Comparison of ENCODE assay signal across 14 cellular contexts in the genomic region with DNA sequence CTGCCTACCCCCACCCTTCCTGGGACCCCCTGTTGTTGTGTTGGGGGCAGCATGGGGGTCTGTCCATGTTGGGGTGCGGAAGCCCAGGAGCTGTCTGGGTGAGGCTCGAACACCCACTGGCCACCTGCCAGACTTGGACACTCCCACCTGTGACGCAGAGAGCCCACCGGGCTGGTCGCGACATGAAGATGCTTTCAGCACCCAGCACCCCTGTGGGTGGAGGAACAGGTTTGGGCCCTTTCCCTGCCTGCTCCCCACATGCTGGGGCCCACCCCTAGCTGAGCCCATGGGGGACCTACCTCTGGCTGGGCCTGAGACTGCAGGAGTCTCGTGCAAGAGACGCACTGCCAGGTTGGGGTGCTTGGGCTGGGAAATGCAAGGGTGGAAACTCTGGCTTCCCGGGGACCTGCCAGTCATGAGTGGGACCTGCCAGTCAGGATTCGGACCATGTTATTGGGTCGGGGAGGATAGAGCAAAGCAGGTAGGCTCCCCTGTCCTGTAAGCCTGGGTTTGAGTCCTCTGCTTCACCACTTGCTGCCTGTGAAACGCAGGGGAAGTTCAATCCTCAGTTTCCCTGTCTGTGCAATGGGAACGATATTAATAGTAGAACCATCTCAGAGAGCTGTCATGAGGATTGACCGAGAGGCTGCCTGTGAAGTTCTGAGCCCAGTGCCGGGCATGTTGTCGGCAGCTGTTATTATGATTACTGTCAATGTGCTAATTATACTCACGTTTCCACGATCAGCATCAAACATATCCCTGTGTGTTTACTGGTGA. TPM values are rescaled to one million over a fixed set of nuclear protein-coding genes. Genes with fewer than 3 reads are reported as not detected.
DNase-seq lines count a peak whose midpoint lies in the region; ATAC-seq, FAIRE-seq and TF ChIP-seq lines count a peak whose summit lies in the region.
"Had no signal": no experiment of that assay in that cellular context is flagged by ENCODE, and none has a peak within 500 bp of the region (broad histone marks: within the 10 kb centered on the region; RNA-seq: fewer than 3 reads in every experiment).

No MANE protein-coding gene starts in this region.

- no peak overlapping the region for H3K27ac Mint-ChIP-seq in astrocyte (ENCODE audit: unreplicated experiment)
- H3K27ac Mint-ChIP-seq in activated CD4-positive, alpha-beta T cell treated with anti-CD3 and anti-CD28 coated beads for 36 hours: no peak overlapping the region
- H3K27ac Mint-ChIP-seq: activated naive CD8-positive, alpha-beta T cell treated with anti-CD3 and anti-CD28 coated beads, Interleukin-2, amount 10 ng/mL, durations not matched to agents 7 days and 5 days had no signal

- no peak overlapping the region for H3K4me3 ChIP-seq in astrocyte (ENCODE audit: insufficient read depth, low read depth, low read length)
- H3K4me3 ChIP-seq in right atrium auricular region: peak overlapping the region in 1 of 2 donors; percentile 15
- no peak overlapping the region for H3K4me3 ChIP-seq in psoas muscle
- H3K4me3 ChIP-seq in lower leg skin (ENCODE audit: low read depth, poor library complexity, severe bottlenecking): no peak overlapping the region

- CTCF ChIA-PET in activated CD4-positive, alpha-beta T cell treated with anti-CD3 and anti-CD28 coated beads for 36 hours (lab: Charles Lee): interaction anchor here (0.7 kb wide), 1 partner anchor 129 kb away, joined by 3 read pairs; no protein-coding TSS in a partner anchor

- 39 to 60% (median 46%) methylated on average over 18 of the region's 18 CpGs for WGBS in psoas muscle, 3 donors
- 36 to 43% methylated on average over 18 of the region's 18 CpGs for WGBS in lower leg skin, 2 donors

- no peak for TF ChIP-seq POLR2A in lower leg skin (IDR thresholded peaks at IDR 0.05)

- no peaks in the 10 kb centered on the region for H3K9me3 Mint-ChIP-seq in astrocyte (ENCODE audit: unreplicated experiment)
- no peaks in the 10 kb centered on the region for H3K9me3 Mint-ChIP-seq in activated CD4-positive, alpha-beta T cell treated with anti-CD3 and anti-CD28 coated beads for 36 hours (ENCODE audit: low read depth)
- H3K9me3 Mint-ChIP-seq: activated naive CD8-positive, alpha-beta T cell treated with anti-CD3 and anti-CD28 coated beads, Interleukin-2, amount 10 ng/mL, durations not matched to agents 7 days and 5 days had no signal

- DNase-seq in D341Med (ENCODE audit: low spot score) (peak; percentile 14), astrocyte (ENCODE audit: low read depth) (no peak), right atrium auricular region (ENCODE audit: low spot score) (no peak), psoas muscle (peak in 1 of 2 donors; percentile 59), lower leg skin (ENCODE audit: low spot score in 2 of 2) (no peak), HuH-7 (ENCODE audit: low spot score) (no peak), AML-193 (lab: John Stamatoyannopoulos, UW) (no peak)
- DNase-seq in activated CD4-positive, alpha-beta T cell treated with anti-CD3 and anti-CD28 coated beads for 36 hours: no peak
- DNase-seq: activated CD4-positive, alpha-beta T cell treated with anti-CD3 and anti-CD28 coated beads, Interleukin-2, amount 50 U/mL, for 48 hours; activated naive CD8-positive, alpha-beta T cell treated with anti-CD3 and anti-CD28 coated beads, Interleukin-2, amount 10 ng/mL, durations not matched to agents 7 days and 5 days; DMS79; NCI-H1436 had no signal

- H3K9me3 ChIP-seq in astrocyte (ENCODE audit: insufficient read depth, low read depth, low read length) (no peaks in the 10 kb centered on the region), right atrium auricular region (no peaks in the 10 kb centered on the region), psoas muscle (no peaks in the 10 kb centered on the region)

- no peaks in the 10 kb centered on the region for H3K79me2 ChIP-seq in astrocyte (ENCODE audit: insufficient read depth, low read length)

- intact Hi-C loops in psoas muscle (cut with DNase I) (no loop called here), lower leg skin (cut with DNase I; ENCODE audit: low total_unique reads) (no loop called here)
- intact Hi-C loops in activated CD4-positive, alpha-beta T cell treated with anti-CD3 and anti-CD28 coated beads for 36 hours (cut with DNase I, micrococcal nuclease): no loop called here

- peak overlapping the region; percentile 37 for H3K4me2 ChIP-seq in astrocyte (ENCODE audit: low read length)

- no peak overlapping the region for H3K4me3 Mint-ChIP-seq in astrocyte (ENCODE audit: unreplicated experiment)
- H3K4me3 Mint-ChIP-seq in activated CD4-positive, alpha-beta T cell treated with anti-CD3 and anti-CD28 coated beads for 36 hours: no peak overlapping the region
- H3K4me3 Mint-ChIP-seq: activated naive CD8-positive, alpha-beta T cell treated with anti-CD3 and anti-CD28 coated beads, Interleukin-2, amount 10 ng/mL, durations not matched to agents 7 days and 5 days had no signal

- ATAC-seq in psoas muscle: peak in 1 of 4 donors; percentile 18
- ATAC-seq in activated CD4-positive, alpha-beta T cell treated with anti-CD3 and anti-CD28 coated beads for 36 hours: no peak

- H3K27me3 ChIP-seq in astrocyte (ENCODE audit: insufficient read depth, low read length) (no peaks in the 10 kb centered on the region), right atrium auricular region (no peaks in the 10 kb centered on the region), psoas muscle (ENCODE audit: insufficient read depth in 3 of 3, low read length in 2 of 3) (no peaks in the 10 kb centered on the region)

- H3K36me3 Mint-ChIP-seq in astrocyte (ENCODE audit: low read depth, unreplicated experiment): no peaks in the 10 kb centered on the region
- no peaks in the 10 kb centered on the region for H3K36me3 Mint-ChIP-seq in activated CD4-positive, alpha-beta T cell treated with anti-CD3 and anti-CD28 coated beads for 36 hours (ENCODE audit: low read depth)
- H3K36me3 Mint-ChIP-seq: activated naive CD8-positive, alpha-beta T cell treated with anti-CD3 and anti-CD28 coated beads, Interleukin-2, amount 10 ng/mL, durations not matched to agents 7 days and 5 days had no signal

- peaks cover 6% of the 10 kb centered on the region for H3K4me1 Mint-ChIP-seq in astrocyte (ENCODE audit: low read depth, unreplicated experiment)
- H3K4me1 Mint-ChIP-seq in activated CD4-positive, alpha-beta T cell treated with anti-CD3 and anti-CD28 coated beads for 36 hours: no peaks in the 10 kb centered on the region
- H3K4me1 Mint-ChIP-seq: activated naive CD8-positive, alpha-beta T cell treated with anti-CD3 and anti-CD28 coated beads, Interleukin-2, amount 10 ng/mL, durations not matched to agents 7 days and 5 days had no signal

- H3K36me3 ChIP-seq in astrocyte (ENCODE audit: insufficient read depth, low read length): no peaks in the 10 kb centered on the region
- H3K36me3 ChIP-seq in right atrium auricular region: no peaks in the 10 kb centered on the region
- H3K36me3 ChIP-seq in psoas muscle (ENCODE audit: insufficient read depth in 1 of 2, low read depth in 1 of 2): no peaks in the 10 kb centered on the region

- H3K27ac ChIP-seq in astrocyte (ENCODE audit: low read depth, low read length) (no peak overlapping the region), right atrium auricular region (peak overlapping the region; percentile 88 to 90), psoas muscle (peak overlapping the region; percentile 71)

- POLR2A ChIA-PET in activated CD4-positive, alpha-beta T cell treated with anti-CD3 and anti-CD28 coated beads for 36 hours (lab: Charles Lee): no interaction called here

- H4K20me1 ChIP-seq in astrocyte (ENCODE audit: insufficient read depth, low read length): no peaks in the 10 kb centered on the region

- TF ChIP-seq CTCF in astrocyte (IDR thresholded peaks at IDR 0.05; ENCODE audit: insufficient read depth, low read depth, low read length): no peak
- TF ChIP-seq CTCF in right atrium auricular region (IDR thresholded peaks at IDR 0.05): no peak
- TF ChIP-seq CTCF in psoas muscle (IDR thresholded peaks at IDR 0.05): no peak
- TF ChIP-seq CTCF in lower leg skin (IDR thresholded peaks at IDR 0.05): no peak

- H2AFZ ChIP-seq in astrocyte (ENCODE audit: low read depth, low read length): peak overlapping the region; percentile 56

- peaks cover 9% of the 10 kb centered on the region for H3K4me1 ChIP-seq in astrocyte (ENCODE audit: insufficient read depth, low read length)
- peaks cover 0 to 40% of the 10 kb centered on the region in 2 donors for H3K4me1 ChIP-seq in right atrium auricular region
- no peaks in the 10 kb centered on the region for H3K4me1 ChIP-seq in psoas muscle

- peaks cover 2% of the 10 kb centered on the region for H3K27me3 Mint-ChIP-seq in astrocyte (ENCODE audit: low read depth, unreplicated experiment)
- H3K27me3 Mint-ChIP-seq in activated CD4-positive, alpha-beta T cell treated with anti-CD3 and anti-CD28 coated beads for 36 hours: no peaks in the 10 kb centered on the region

- no peak overlapping the region for H3K9ac ChIP-seq in astrocyte (ENCODE audit: low read length)

- no peak for FAIRE-seq in astrocyte (lab: Jason Lieb, UNC)
- FAIRE-seq: GM12892 had no signal

RNA-seq across cellular contexts. Expression of a gene that starts 24.1 kb away (rescaled TPM):
- 21.7 and 28.4 TPM in 2 replicates for total RNA-seq in astrocyte
- 10 to 100 TPM; 16.8 to 21.7 TPM for total RNA-seq in right atrium auricular region
- 10 to 100 TPM; 12.2 to 56.9 (median 26.1) TPM for total RNA-seq in psoas muscle
- polyA plus RNA-seq in psoas muscle: 10 to 100 TPM in 1 of 3 donors, 1 to 10 TPM in 2; 1.9 to 15.8 (median 8.8) TPM
- total RNA-seq in activated CD4-positive, alpha-beta T cell treated with anti-CD3 and anti-CD28 coated beads for 36 hours: 10 to 100 TPM; 12.3 to 14.0 TPM
- 10 to 100 TPM; 60.0 to 87.8 (median 85.1) TPM for total RNA-seq in lower leg skin

RNA-seq across cellular contexts. Expression of a gene that starts 30.1 kb away (rescaled TPM):
- total RNA-seq in astrocyte (not detected in 2 replicates), right atrium auricular region (not detected), psoas muscle (not detected), lower leg skin (1 to 10 TPM in 2 of 4 donors, under 1 TPM in 1, not detected in 1; 0.42 to 4.2 (median 4.0) TPM)
- not detected for polyA plus RNA-seq in psoas muscle
- total RNA-seq in activated CD4-positive, alpha-beta T cell treated with anti-CD3 and anti-CD28 coated beads for 36 hours: not detected
- total RNA-seq: activated naive CD8-positive, alpha-beta T cell treated with anti-CD3 and anti-CD28 coated beads, Interleukin-2, amount 10 ng/mL, durations not matched to agents 7 days and 5 days; renal cortical epithelial cell had no signal
